3 cellular contexts compared by ENCODE assay signal in genomic region chr5:169953203-169953602, GRCh38. TPM values are rescaled to one million over a fixed set of nuclear protein-coding genes. Genes with fewer than 3 reads are reported as not detected.
"Had no signal": no experiment of that assay in that cellular context is flagged by ENCODE, and none has a peak within 500 bp of the region (broad histone marks: within the 10 kb centered on the region; RNA-seq: fewer than 3 reads in every experiment).

No MANE protein-coding gene starts in this region.

RNA-seq across cellular contexts. Expression of gene INSYN2B, which starts 27.1 kb away (rescaled TPM):
- total RNA-seq: activated naive CD8-positive, alpha-beta T cell treated with anti-CD3 and anti-CD28 coated beads, Interleukin-2, amount 10 ng/mL, durations not matched to agents 7 days and 5 days; esophagus muscularis mucosa; psoas muscle had no signal
